ENCODE assay signal across 6 cellular contexts in the genomic region with DNA sequence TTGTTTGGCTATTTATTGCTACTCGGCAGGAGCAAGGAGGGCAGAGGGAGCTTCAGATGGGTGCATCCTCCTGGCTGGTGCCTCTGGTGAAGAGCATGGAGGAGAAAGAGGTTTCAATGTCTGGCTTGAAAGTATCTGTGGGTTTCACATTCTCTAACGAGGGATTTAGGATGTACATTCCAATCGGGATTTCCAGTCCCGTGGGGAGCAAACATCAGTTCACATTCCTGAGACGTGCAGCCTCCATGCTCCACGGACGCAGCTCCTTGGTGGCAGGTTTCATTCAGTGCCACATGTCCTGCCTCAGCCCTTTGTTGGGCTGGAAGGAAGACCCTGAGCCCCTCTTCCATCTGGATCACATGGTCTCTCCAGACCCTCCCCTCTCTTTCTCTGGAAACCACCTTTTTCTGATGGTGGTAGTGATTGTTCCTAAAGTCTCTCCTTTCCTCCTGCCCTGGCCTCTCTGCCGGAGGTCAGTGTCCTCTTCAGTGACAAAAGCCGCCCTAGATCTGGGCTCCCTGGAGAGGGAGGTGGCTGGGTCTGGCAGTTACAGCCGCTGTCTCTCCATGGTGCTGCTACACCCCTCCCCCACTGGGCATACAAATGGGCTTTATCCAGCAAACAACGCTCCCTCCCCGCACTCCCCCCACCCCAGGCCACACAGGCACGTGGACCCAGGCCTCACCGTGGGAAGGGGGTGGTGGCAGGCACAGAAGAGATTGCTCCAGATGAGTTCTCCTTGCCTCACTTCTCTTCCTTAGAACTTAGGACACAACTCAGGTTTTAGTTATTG. TPM values are rescaled to one million over a fixed set of nuclear protein-coding genes. Genes with fewer than 3 reads are reported as not detected.
A peak's percentile ranks its signal among the peaks of the same experiment; 100 is the strongest.
DNase-seq lines count a peak whose midpoint lies in the region; ATAC-seq, FAIRE-seq and TF ChIP-seq lines count a peak whose summit lies in the region.

No MANE protein-coding gene starts in this region.

- H3K9me1 ChIP-seq in K562 (ENCODE audit: control insufficient read depth, insufficient read depth, low read length): no peaks in the 10 kb centered on the region

- CTCF ChIA-PET in K562 (lab: Yijun Ruan, JAX; ENCODE audit: low intra/inter-chr PET ratio): interaction anchor here (0.5 to 2.6 kb wide), 9 partner anchors 24 to 750 kb away, joined by 3 to 43 read pairs (median 4); partner anchors contain the start of genes CIART and MINDY1

- no peak overlapping the region for H3K4me2 ChIP-seq in K562 (ENCODE audit: insufficient read depth, low read length)

- FAIRE-seq in K562 (lab: Jason Lieb, UNC): no peak

- TF ChIP-seq EP300 in K562 (IDR thresholded peaks at IDR 0.05; ENCODE audit: low read length): no peak

- no peaks in the 10 kb centered on the region for H3K27me3 ChIP-seq in H7 (ENCODE audit: control insufficient read depth, insufficient read depth, low read length)
- peaks cover 0 to 4% of the 10 kb centered on the region in 2 experiments; a peak in 1 of 5 replicates for H3K27me3 ChIP-seq in K562 (ENCODE audit: control insufficient read depth in 2 of 2, insufficient read depth in 2 of 2, low read length in 2 of 2)
- no peaks in the 10 kb centered on the region for H3K27me3 ChIP-seq in neuron (ENCODE audit: insufficient read depth, low read length)
- no peaks in the 10 kb centered on the region for H3K27me3 ChIP-seq in foreskin keratinocyte

- TF ChIP-seq RAD21 in K562 (CRISPR knock-in tag; conservative IDR thresholded peaks at IDR 0.05 in 1 of 2, IDR thresholded peaks at IDR 0.05 in 1 of 2): no peak

- H3K79me2 ChIP-seq in K562 (ENCODE audit: control insufficient read depth, insufficient read depth, low read length): no peaks in the 10 kb centered on the region

- ATAC-seq in K562 (no peak), HG02852 (IDR thresholded peaks at IDR 0.05; ENCODE audit: unreplicated experiment) (no peak), foreskin keratinocyte (no peak)

- H2AFZ ChIP-seq in K562 (ENCODE audit: low read depth, low read length) (no peak overlapping the region), neuron (ENCODE audit: low read depth, low read length) (no peak overlapping the region)

- TF ChIP-seq CTCF in K562 (IDR thresholded peaks at IDR 0.05 in 2 of 3, conservative IDR thresholded peaks at IDR 0.05 in 1 of 3; ENCODE audit: insufficient read depth in 2 of 3, low read depth in 1 of 3, low read length in 3 of 3) (no peak), foreskin keratinocyte (conservative IDR thresholded peaks at IDR 0.05) (no peak)

- WGBS in K562 (ENCODE audit: insufficient coverage, low coverage, missing lambda C conversion rate): 19% methylated on average over 14 of the region's 14 CpGs

- H3K4me3 ChIP-seq in H7 (ENCODE audit: insufficient read depth, low read depth, low read length) (peak overlapping the region; percentile 79), K562 (no peak overlapping the region), neuron (ENCODE audit: low read length) (peak overlapping the region; percentile 68)

- H3K9ac ChIP-seq in K562 (ENCODE audit: insufficient read depth in 1 of 2, low read depth in 2 of 2, low read length in 2 of 2): peak overlapping the region in 1 of 2 experiments; percentile 21; a peak in 1 of 4 replicates

- POLR2A ChIA-PET in K562 (lab: Yijun Ruan, JAX): interaction anchor here (0.6 to 1.9 kb wide), 11 partner anchors 9 to 720 kb away, joined by 3 to 5 read pairs (median 3); partner anchors contain the start of genes APH1A and C1orf54

- H3K27ac ChIP-seq in K562 (ENCODE audit: extremely low read depth, low read depth, low read length): no peak overlapping the region
- H3K27ac ChIP-seq in foreskin keratinocyte: no peak overlapping the region

- intact Hi-C loops in K562 (cut with micrococcal nuclease): loop anchor here (1.0 to 10.0 kb wide), 5 partner anchors 66 to 741 kb away; partner anchors contain the start of genes ADAMTSL4 and PRPF3

- no peaks in the 10 kb centered on the region for H3K9me3 ChIP-seq in K562 (replicated peaks; ENCODE audit: control insufficient read depth, insufficient read depth, low read depth, low read length)
- no peaks in the 10 kb centered on the region for H3K9me3 ChIP-seq in neuron (ENCODE audit: low read length)

- H3K4me1 ChIP-seq in K562 (replicated peaks in 1 of 2; ENCODE audit: control insufficient read depth in 2 of 2, insufficient read depth in 2 of 2, low read length in 2 of 2): peaks cover 23 to 26% of the 10 kb centered on the region in 2 experiments
- H3K4me1 ChIP-seq in neuron (ENCODE audit: insufficient read depth, low read length): peaks cover 41% of the 10 kb centered on the region
- H3K4me1 ChIP-seq in foreskin keratinocyte: peaks cover 8% of the 10 kb centered on the region

- DNase-seq in H7 (peak; percentile 63), K562 (ENCODE audit: extremely low read depth in 1 of 4, low spot score in 3 of 4) (peak in 1 of 4 experiments; percentile 17), foreskin keratinocyte (no peak)
- no peak for DNase-seq in stimulated activated naive CD4-positive, alpha-beta T cell (lab: John Stamatoyannopoulos, UW)

- no peaks in the 10 kb centered on the region for H4K20me1 ChIP-seq in K562 (replicated peaks; ENCODE audit: control insufficient read depth, insufficient read depth, low read length)

- H3K36me3 ChIP-seq in H7 (replicated peaks; ENCODE audit: control insufficient read depth, insufficient read depth, low read length) (peaks cover 8% of the 10 kb centered on the region), K562 (ENCODE audit: control insufficient read depth, insufficient read depth, low read length) (no peaks in the 10 kb centered on the region), neuron (ENCODE audit: insufficient read depth, low read length) (peaks cover 7% of the 10 kb centered on the region)

- no peak for TF ChIP-seq POLR2A in K562 (conservative IDR thresholded peaks at IDR 0.05)

- no TSS peak for BruUV-seq in K562 (replicated peaks; lab: Mats Ljungman, UMichigan)

- in situ Hi-C loops in K562 (cut with MboI): loop anchor here (5.0 kb wide), 1 partner anchor 741 kb away; no protein-coding TSS in a partner anchor

RNA-seq across cellular contexts. Expression of gene CA14, which starts 0.8 kb away (rescaled TPM):
- total RNA-seq in H7 (2014; rRNA removed; shearing (Covaris generic)): 75.4 and 87.5 TPM in 2 replicates
- total RNA-seq in K562 (2011; cell fraction: chromatin; rRNA removed; ENCODE audit: low replicate concordance): 0.60 TPM in 1 of 2 replicates, not detected in the other
- total RNA-seq in K562 (2011; cell fraction: nucleolus; rRNA removed): 0.39 and 0.50 TPM in 2 replicates
- total RNA-seq in K562 (2011; cell fraction: nucleoplasm; rRNA removed): 0.53 TPM in 1 of 2 replicates, not detected in the other
- total RNA-seq in K562 (2014; rRNA removed) (not detected in 2 replicates), K562 (2014; rRNA removed; fragmentation: Illumina TruSeq; extraction: Trizol) (0.15 and 0.16 TPM in 2 replicates), K562 (2015; rRNA removed; fragmentation: Illumina TruSeq; extraction: Trizol) (0.33 and 0.41 TPM in 2 replicates), K562 (2021) (0.22 and 0.36 TPM in 2 replicates), foreskin keratinocyte (0.37 and 0.60 TPM in 2 replicates)
- polyA plus RNA-seq in K562 (2011; rRNA removed) (0.13 and 0.24 TPM in 2 replicates), K562 (2014; fragmentation: Illumina TruSeq; extraction: Trizol) (0.15 and 0.16 TPM in 2 replicates), K562 (2014; fragmentation: Nextera tagmentation; extraction: Ambion mirVana) (under 1 TPM; 0.30 to 0.46 TPM), K562 (2014; rRNA removed) (0.12 and 0.57 TPM in 2 replicates), foreskin keratinocyte (0.66 and 0.72 TPM in 2 replicates)
- 0.13 and 0.24 TPM in 2 replicates for polyA plus RNA-seq in K562 (2011; cell fraction: cytosol; rRNA removed)
- polyA plus RNA-seq in K562 (2011; cell fraction: nucleus; rRNA removed): 0.24 and 0.25 TPM in 2 replicates
- polyA plus RNA-seq in K562 (2012): 0.51 and 0.69 TPM in 2 replicates
- polyA minus RNA-seq in K562 (2011; rRNA and poly(A)+ RNA removed): 0.12 and 0.25 TPM in 2 replicates
- not detected in 2 replicates for polyA minus RNA-seq in K562 (2011; cell fraction: cytosol; rRNA and poly(A)+ RNA removed)
- polyA minus RNA-seq in K562 (2011; cell fraction: nucleus; rRNA and poly(A)+ RNA removed): not detected in 2 replicates

RNA-seq across cellular contexts. Expression of gene APH1A, which starts 12.1 kb away (rescaled TPM):
- total RNA-seq in H7 (2014; rRNA removed; shearing (Covaris generic)): 175 and 179 TPM in 2 replicates
- 115 and 218 TPM in 2 replicates for total RNA-seq in K562 (2011; cell fraction: chromatin; rRNA removed; ENCODE audit: low replicate concordance)
- total RNA-seq in K562 (2011; cell fraction: nucleolus; rRNA removed): 215 and 226 TPM in 2 replicates
- total RNA-seq in K562 (2011; cell fraction: nucleoplasm; rRNA removed): 182 and 231 TPM in 2 replicates
- 48.8 and 59.0 TPM in 2 replicates for total RNA-seq in K562 (2014; rRNA removed)
- 70.6 and 74.0 TPM in 2 replicates for total RNA-seq in K562 (2014; rRNA removed; fragmentation: Illumina TruSeq; extraction: Trizol)
- 77.0 and 79.1 TPM in 2 replicates for total RNA-seq in K562 (2015; rRNA removed; fragmentation: Illumina TruSeq; extraction: Trizol)
- total RNA-seq in K562 (2021): 97.3 and 98.6 TPM in 2 replicates
- polyA plus RNA-seq in K562 (2011; rRNA removed): 111 and 123 TPM in 2 replicates
- polyA plus RNA-seq in K562 (2011; cell fraction: cytosol; rRNA removed): 167 and 205 TPM in 2 replicates
- 121 and 152 TPM in 2 replicates for polyA plus RNA-seq in K562 (2011; cell fraction: nucleus; rRNA removed)
- polyA plus RNA-seq in K562 (2012): 80.8 and 88.2 TPM in 2 replicates
- polyA plus RNA-seq in K562 (2014; fragmentation: Illumina TruSeq; extraction: Trizol): 84.5 and 93.5 TPM in 2 replicates
- 1 to 10 TPM; 5.6 to 6.0 TPM for polyA plus RNA-seq in K562 (2014; fragmentation: Nextera tagmentation; extraction: Ambion mirVana)
- polyA plus RNA-seq in K562 (2014; rRNA removed): 86.8 and 89.4 TPM in 2 replicates
- 96.8 and 108 TPM in 2 replicates for polyA minus RNA-seq in K562 (2011; rRNA and poly(A)+ RNA removed)
- 39.9 and 46.7 TPM in 2 replicates for polyA minus RNA-seq in K562 (2011; cell fraction: cytosol; rRNA and poly(A)+ RNA removed)
- polyA minus RNA-seq in K562 (2011; cell fraction: nucleus; rRNA and poly(A)+ RNA removed): 49.7 and 72.8 TPM in 2 replicates
- 138 and 153 TPM in 2 replicates for total RNA-seq in foreskin keratinocyte
- polyA plus RNA-seq in foreskin keratinocyte: 142 and 166 TPM in 2 replicates

RNA-seq across cellular contexts. Expression of gene C1orf54, which starts 15.8 kb away (rescaled TPM):
- total RNA-seq in H7 (2014; rRNA removed; shearing (Covaris generic)): 5.0 and 15.6 TPM in 2 replicates
- total RNA-seq in K562 (2011; cell fraction: chromatin; rRNA removed; ENCODE audit: low replicate concordance): 0.81 and 0.97 TPM in 2 replicates
- 0.50 TPM in 1 of 2 replicates, not detected in the other for total RNA-seq in K562 (2011; cell fraction: nucleolus; rRNA removed)
- 0.29 TPM in 1 of 2 replicates, not detected in the other for total RNA-seq in K562 (2011; cell fraction: nucleoplasm; rRNA removed)
- total RNA-seq in K562 (2014; rRNA removed) (not detected in 2 replicates), K562 (2014; rRNA removed; fragmentation: Illumina TruSeq; extraction: Trizol) (0.65 and 1.1 TPM in 2 replicates), K562 (2015; rRNA removed; fragmentation: Illumina TruSeq; extraction: Trizol) (1.1 and 2.2 TPM in 2 replicates), K562 (2021) (0.20 and 1.00 TPM in 2 replicates), foreskin keratinocyte (0.48 and 0.85 TPM in 2 replicates)
- polyA plus RNA-seq in K562 (2011; rRNA removed) (1.2 and 3.4 TPM in 2 replicates), K562 (2014; fragmentation: Illumina TruSeq; extraction: Trizol) (1.0 and 1.2 TPM in 2 replicates), K562 (2014; fragmentation: Nextera tagmentation; extraction: Ambion mirVana) (1 to 10 TPM; 2.0 to 2.5 TPM), K562 (2014; rRNA removed) (0.33 and 1.1 TPM in 2 replicates), foreskin keratinocyte (0.72 and 0.80 TPM in 2 replicates)
- 0.48 and 2.8 TPM in 2 replicates for polyA plus RNA-seq in K562 (2011; cell fraction: cytosol; rRNA removed)
- 0.47 and 1.8 TPM in 2 replicates for polyA plus RNA-seq in K562 (2011; cell fraction: nucleus; rRNA removed)
- 2.7 and 2.8 TPM in 2 replicates for polyA plus RNA-seq in K562 (2012)
- polyA minus RNA-seq in K562 (2011; rRNA and poly(A)+ RNA removed): 0.30 TPM in 1 of 2 replicates, not detected in the other
- 1.0 TPM in 1 of 2 replicates, not detected in the other for polyA minus RNA-seq in K562 (2011; cell fraction: cytosol; rRNA and poly(A)+ RNA removed)
- polyA minus RNA-seq in K562 (2011; cell fraction: nucleus; rRNA and poly(A)+ RNA removed): 0.67 TPM in 1 of 2 replicates, not detected in the other

RNA-seq across cellular contexts. Expression of gene ANP32E, which starts 20.8 kb away (rescaled TPM):
- 83.8 and 102 TPM in 2 replicates for total RNA-seq in H7 (2014; rRNA removed; shearing (Covaris generic))
- total RNA-seq in K562 (2011; cell fraction: chromatin; rRNA removed; ENCODE audit: low replicate concordance): 8.8 and 23.9 TPM in 2 replicates
- total RNA-seq in K562 (2011; cell fraction: nucleolus; rRNA removed): 7.3 and 8.2 TPM in 2 replicates
- 20.2 and 29.5 TPM in 2 replicates for total RNA-seq in K562 (2011; cell fraction: nucleoplasm; rRNA removed)
- total RNA-seq in K562 (2014; rRNA removed) (62.5 and 67.0 TPM in 2 replicates), K562 (2014; rRNA removed; fragmentation: Illumina TruSeq; extraction: Trizol) (105 and 135 TPM in 2 replicates), K562 (2015; rRNA removed; fragmentation: Illumina TruSeq; extraction: Trizol) (89.4 and 93.3 TPM in 2 replicates), K562 (2021) (67.8 and 92.4 TPM in 2 replicates), foreskin keratinocyte (37.1 and 49.4 TPM in 2 replicates)
- polyA plus RNA-seq in K562 (2011; rRNA removed) (34.3 and 60.4 TPM in 2 replicates), K562 (2014; fragmentation: Illumina TruSeq; extraction: Trizol) (110 and 124 TPM in 2 replicates), K562 (2014; fragmentation: Nextera tagmentation; extraction: Ambion mirVana) (100 to 1,000 TPM; 133 to 197 TPM), K562 (2014; rRNA removed) (99.8 and 104 TPM in 2 replicates), foreskin keratinocyte (24.1 and 32.9 TPM in 2 replicates)
- polyA plus RNA-seq in K562 (2011; cell fraction: cytosol; rRNA removed): 4.0 and 15.1 TPM in 2 replicates
- 6.3 and 9.6 TPM in 2 replicates for polyA plus RNA-seq in K562 (2011; cell fraction: nucleus; rRNA removed)
- polyA plus RNA-seq in K562 (2012): 56.3 and 162 TPM in 2 replicates
- polyA minus RNA-seq in K562 (2011; rRNA and poly(A)+ RNA removed): 45.2 and 52.2 TPM in 2 replicates
- polyA minus RNA-seq in K562 (2011; cell fraction: cytosol; rRNA and poly(A)+ RNA removed): 22.0 and 28.1 TPM in 2 replicates
- polyA minus RNA-seq in K562 (2011; cell fraction: nucleus; rRNA and poly(A)+ RNA removed): 7.4 and 10.8 TPM in 2 replicates

RNA-seq across cellular contexts. Expression of gene CIART, which starts 25.6 kb away (rescaled TPM):
- 5.3 and 10.6 TPM in 2 replicates for total RNA-seq in H7 (2014; rRNA removed; shearing (Covaris generic))
- total RNA-seq in K562 (2011; cell fraction: chromatin; rRNA removed; ENCODE audit: low replicate concordance): 0.67 and 1.3 TPM in 2 replicates
- 0.67 TPM in 1 of 2 replicates, not detected in the other for total RNA-seq in K562 (2011; cell fraction: nucleolus; rRNA removed)
- total RNA-seq in K562 (2011; cell fraction: nucleoplasm; rRNA removed): 0.29 and 1.5 TPM in 2 replicates
- 0.41 TPM in 1 of 2 replicates, not detected in the other for total RNA-seq in K562 (2014; rRNA removed)
- 0.15 TPM in 1 of 2 replicates, not detected in the other for total RNA-seq in K562 (2014; rRNA removed; fragmentation: Illumina TruSeq; extraction: Trizol)
- total RNA-seq in K562 (2015; rRNA removed; fragmentation: Illumina TruSeq; extraction: Trizol): 0.22 TPM in 1 of 2 replicates, not detected in the other
- 0.35 TPM in 1 of 2 replicates, not detected in the other for total RNA-seq in K562 (2021)
- 0.30 TPM in 1 of 2 replicates, not detected in the other for polyA plus RNA-seq in K562 (2011; rRNA removed)
- polyA plus RNA-seq in K562 (2011; cell fraction: cytosol; rRNA removed): 0.12 and 0.19 TPM in 2 replicates
- polyA plus RNA-seq in K562 (2011; cell fraction: nucleus; rRNA removed): 1.1 and 1.3 TPM in 2 replicates
- 0.10 and 0.44 TPM in 2 replicates for polyA plus RNA-seq in K562 (2012)
- 0.19 and 0.35 TPM in 2 replicates for polyA plus RNA-seq in K562 (2014; fragmentation: Illumina TruSeq; extraction: Trizol)
- under 1 TPM; 0.07 to 0.21 TPM for polyA plus RNA-seq in K562 (2014; fragmentation: Nextera tagmentation; extraction: Ambion mirVana)
- polyA plus RNA-seq in K562 (2014; rRNA removed): 0.19 and 1.1 TPM in 2 replicates
- not detected in 2 replicates for polyA minus RNA-seq in K562 (2011; rRNA and poly(A)+ RNA removed)
- polyA minus RNA-seq in K562 (2011; cell fraction: cytosol; rRNA and poly(A)+ RNA removed): not detected in 2 replicates
- not detected in 2 replicates for polyA minus RNA-seq in K562 (2011; cell fraction: nucleus; rRNA and poly(A)+ RNA removed)
- total RNA-seq in foreskin keratinocyte: 4.8 and 6.2 TPM in 2 replicates
- polyA plus RNA-seq in foreskin keratinocyte: 4.7 and 6.7 TPM in 2 replicates

Comparison
In these comparisons a context has a peak if more than half of its experiments do, and no peak if none do; other contexts are left out.
1. RNA of gene CA14, which starts 0.8 kb away (total RNA-seq): 75.4 to 87.5 TPM in H7; 0.37 to 0.60 TPM in foreskin keratinocyte and 0.15 to 0.60 TPM in K562; every median in the first group is over 10 times any median in the second.